1 cellular context compared by ENCODE assay signal in genomic region chr17:1485748-1486376, GRCh38.
A peak's percentile ranks its signal among the peaks of the same experiment; 100 is the strongest.
TF ChIP-seq lines count a peak whose summit lies in the region.

No MANE protein-coding gene starts in this region.

TF ChIP-seq in HEK293, 187 proteins besides CTCF, POLR2A, EP300 and RAD21 (continued from another document):
- TF ChIP-seq ZXDB (tag by site-specific recombination; IDR thresholded peaks at IDR 0.05) (peak; percentile 30; the same call in 1 of the 2 replicates), ZSCAN18 (tag by site-specific recombination; IDR thresholded peaks at IDR 0.05) (no peak), KLF16 (tag by site-specific recombination; IDR thresholded peaks at IDR 0.05) (peak; percentile 17; the same call in 1 of the 2 replicates), ZNF174 (tag by site-specific recombination; IDR thresholded peaks at IDR 0.05) (no peak), ZBTB21 (tag by site-specific recombination; IDR thresholded peaks at IDR 0.05) (no peak), ZNF449 (tag by site-specific recombination; IDR thresholded peaks at IDR 0.05) (0 out of 2 replicates have a peak, but pooled peaks have one; percentile 26), KLF8 (tag by site-specific recombination; IDR thresholded peaks at IDR 0.05) (0 out of 2 replicates have a peak, but pooled peaks have one; percentile 20), ZNF530 (tag by site-specific recombination; IDR thresholded peaks at IDR 0.05; ENCODE audit: low read depth) (no peak), ZEB2 (tag by site-specific recombination; IDR thresholded peaks at IDR 0.05) (0 out of 2 replicates have a peak, but pooled peaks have one; percentile 42), IKZF3 (tag by site-specific recombination; IDR thresholded peaks at IDR 0.05) (peak; percentile 73), ZBTB8A (tag by site-specific recombination; IDR thresholded peaks at IDR 0.05) (peak; percentile 59), SP7 (tag by site-specific recombination; IDR thresholded peaks at IDR 0.05) (peak; percentile 29; the same call in 1 of the 2 replicates), SP3 (tag by site-specific recombination; IDR thresholded peaks at IDR 0.05) (no peak; the same call in 1 of the 2 replicates), ZNF114 (tag by site-specific recombination; IDR thresholded peaks at IDR 0.05) (no peak), ZNF596 (tag by site-specific recombination; IDR thresholded peaks at IDR 0.05) (0 out of 2 replicates have a peak, but pooled peaks have one; percentile 9), ZFHX2 (tag by site-specific recombination; conservative IDR thresholded peaks at IDR 0.05) (peak; percentile 73), ZNF561 (tag by site-specific recombination; IDR thresholded peaks at IDR 0.05; ENCODE audit: borderline replicate concordance) (0 out of 2 replicates have a peak, but pooled peaks have one; percentile 36), PATZ1 (tag by site-specific recombination; IDR thresholded peaks at IDR 0.05) (peak; percentile 11; the same call in 1 of the 2 replicates), ZNF335 (tag by site-specific recombination; conservative IDR thresholded peaks at IDR 0.05) (peak; percentile 17), ZSCAN5A (tag by site-specific recombination; IDR thresholded peaks at IDR 0.05) (0 out of 2 replicates have a peak, but pooled peaks have one; percentile 31), SP2 (tag by site-specific recombination; IDR thresholded peaks at IDR 0.05) (peak; percentile 56), SCRT1 (tag by site-specific recombination; IDR thresholded peaks at IDR 0.05; ENCODE audit: borderline replicate concordance) (no peak), ZBTB20 (tag by site-specific recombination; IDR thresholded peaks at IDR 0.05) (peak; percentile 54; the same call in 1 of the 2 replicates), EGR2 (tag by site-specific recombination; IDR thresholded peaks at IDR 0.05; ENCODE audit: low read depth) (0 out of 2 replicates have a peak, but pooled peaks have one; percentile 33), ZSCAN16 (tag by site-specific recombination; IDR thresholded peaks at IDR 0.05) (no peak), HIC1 (tag by site-specific recombination; IDR thresholded peaks at IDR 0.05) (peak; percentile 58; the same call in 1 of the 2 replicates), ZSCAN30 (tag by site-specific recombination; IDR thresholded peaks at IDR 0.05) (peak; percentile 93), GLI2 (tag by site-specific recombination; IDR thresholded peaks at IDR 0.05; ENCODE audit: borderline replicate concordance, low read depth) (no peak), ZNF692 (tag by site-specific recombination; IDR thresholded peaks at IDR 0.05) (0 out of 2 replicates have a peak, but pooled peaks have one; percentile 13), BCL11B (tag by site-specific recombination; IDR thresholded peaks at IDR 0.05; ENCODE audit: low read depth) (no peak), ZFP69B (tag by site-specific recombination; IDR thresholded peaks at IDR 0.05) (0 out of 2 replicates have a peak, but pooled peaks have one; percentile 13)
